Comparison of ENCODE assay signal across 16 cellular contexts in the genomic region with DNA sequence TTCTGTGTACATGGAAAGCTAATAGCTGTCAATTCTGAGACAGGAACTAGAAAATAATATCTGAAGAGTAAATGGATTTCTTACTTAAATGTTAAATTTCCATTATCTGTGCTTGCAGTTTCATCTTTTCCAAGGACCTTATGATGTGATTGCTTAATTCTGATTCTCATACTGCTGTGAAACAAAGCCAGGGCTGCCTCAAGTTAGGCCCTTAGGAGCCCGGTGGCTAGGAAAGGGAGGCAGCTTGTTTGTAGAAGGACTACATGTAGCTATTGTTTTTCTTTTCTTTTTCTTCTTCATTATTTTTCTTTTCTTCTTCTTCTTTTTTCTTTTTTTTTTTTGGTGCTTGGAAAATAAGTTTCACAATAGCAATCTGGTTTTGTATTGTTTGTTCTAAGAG. TPM values are rescaled to one million over a fixed set of nuclear protein-coding genes. Genes with fewer than 3 reads are reported as not detected.
A peak's percentile ranks its signal among the peaks of the same experiment; 100 is the strongest.
DNase-seq lines count a peak whose midpoint lies in the region; ATAC-seq, FAIRE-seq and TF ChIP-seq lines count a peak whose summit lies in the region.
"Had no signal": no experiment of that assay in that cellular context is flagged by ENCODE, and none has a peak within 500 bp of the region (broad histone marks: within the 10 kb centered on the region; RNA-seq: fewer than 3 reads in every experiment).

No MANE protein-coding gene starts in this region.

- H3K4me1 Mint-ChIP-seq in CD8-positive, alpha-beta memory T cell = peaks cover 15 to 35% (median 22%) of the 10 kb centered on the region in 3 donors
- H3K4me1 Mint-ChIP-seq: GM23338 had no signal

- no peak for DNase-seq in CD8-positive, alpha-beta memory T cell
- DNase-seq in GM23248 (peak; percentile 10), adrenal gland (peak in 5 of 7 donors; percentile 37 to 62 (median 46)), iris pigment epithelial cell (ENCODE audit: low read depth) (peak; percentile 18), GM19239 (ENCODE audit: insufficient read length, low spot score) (no peak), NCI-H69 (lab: John Stamatoyannopoulos, UW) (no peak)
- DNase-seq: DMS79 treated with DMSO at 0.1 percent for 48 hours, KG1, NCI-H1417 treated with DMSO at 0.1 percent for 48 hours, NCI-H2029, NCI-H2171, NCI-H446, NCI-H748 treated with DMSO at 0.1 percent for 48 hours, PC-9 had no signal

- no peak overlapping the region for H2AFZ ChIP-seq in GM23248
- H2AFZ ChIP-seq: GM23338, PC-9 had no signal

- WGBS in GM23248 (ENCODE audit: low coverage in 1 of 2, low lambda C conversion rate in 2 of 2, missing lambda C conversion rate in 2 of 2), 2 experiments = 5 to 19% methylated on average over 1 of the region's 1 CpG
- 30 to 44% (median 34%) methylated on average over 1 of the region's 1 CpG for WGBS in adrenal gland, 4 donors

- H3K9me3 ChIP-seq in CD8-positive, alpha-beta memory T cell (ENCODE audit: low read length) = no peaks in the 10 kb centered on the region
- no peaks in the 10 kb centered on the region for H3K9me3 ChIP-seq in GM23248 (ENCODE audit: low read depth)
- H3K9me3 ChIP-seq in adrenal gland (replicated peaks in 1 of 3) = no peaks in the 10 kb centered on the region

- no peaks in the 10 kb centered on the region; the same call in 1 of the 2 replicates for H3F3A ChIP-seq in GM23248 (ENCODE audit: insufficient read depth)

- TF ChIP-seq CTCF in adrenal gland (IDR thresholded peaks at IDR 0.05) = no peak

- H3K4me1 ChIP-seq in CD8-positive, alpha-beta memory T cell (ENCODE audit: insufficient read depth, low read length) = no peaks in the 10 kb centered on the region
- no peaks in the 10 kb centered on the region for H3K4me1 ChIP-seq in GM23248 (ENCODE audit: insufficient read depth)
- peaks cover 10 to 19% of the 10 kb centered on the region in 2 donors for H3K4me1 ChIP-seq in adrenal gland (replicated peaks in 1 of 2)

- no peak for ATAC-seq in HG03025 (IDR thresholded peaks at IDR 0.05; ENCODE audit: low FRiP score, unreplicated experiment)
- ATAC-seq: GM23338 had no signal

- H3K9me3 Mint-ChIP-seq in CD8-positive, alpha-beta memory T cell = no peaks in the 10 kb centered on the region
- H3K9me3 Mint-ChIP-seq: GM23338 had no signal

- no peak overlapping the region for H3K4me2 ChIP-seq in GM23248 (ENCODE audit: unreplicated experiment)
- H3K4me2 ChIP-seq: GM23338, PC-9 had no signal

- no peak overlapping the region for H3K9ac ChIP-seq in GM23248

- FAIRE-seq in GM19239 (lab: Jason Lieb, UNC) = no peak

- H4K20me1 ChIP-seq in GM23248 (ENCODE audit: insufficient read depth) = no peaks in the 10 kb centered on the region; the same call in 1 of the 2 replicates

- in situ Hi-C loops in GM23248 (cut with MboI) = no loop called here

- no peaks in the 10 kb centered on the region for H3K27me3 ChIP-seq in CD8-positive, alpha-beta memory T cell (ENCODE audit: insufficient read depth, low read length, poor library complexity, severe bottlenecking)
- H3K27me3 ChIP-seq in GM23248 (replicated peaks; ENCODE audit: insufficient read depth) (no peaks in the 10 kb centered on the region), adrenal gland (no peaks in the 10 kb centered on the region)

- peaks cover 52% of the 10 kb centered on the region for H3K36me3 ChIP-seq in CD8-positive, alpha-beta memory T cell (ENCODE audit: insufficient read depth, low read length)
- peaks cover 67% of the 10 kb centered on the region for H3K36me3 ChIP-seq in GM23248 (ENCODE audit: low read depth)
- peaks cover 2 to 64% of the 10 kb centered on the region in 2 donors for H3K36me3 ChIP-seq in adrenal gland (replicated peaks in 1 of 2)

- H3K36me3 Mint-ChIP-seq in CD8-positive, alpha-beta memory T cell = peaks cover 4 to 92% (median 30%) of the 10 kb centered on the region in 3 donors

- H3K79me2 ChIP-seq in GM23248 (ENCODE audit: insufficient read depth) = peaks cover 73% of the 10 kb centered on the region

- intact Hi-C loops in adrenal gland (cut with DNase I) = no loop called here

- no peaks in the 10 kb centered on the region for H3K27me3 Mint-ChIP-seq in CD8-positive, alpha-beta memory T cell

- no peaks in the 10 kb centered on the region for H3K9me2 ChIP-seq in GM23248 (ENCODE audit: insufficient read depth)

- TF ChIP-seq POLR2A in adrenal gland (IDR thresholded peaks at IDR 0.05) = no peak

- POLR2A ChIA-PET in CD8-positive, alpha-beta memory T cell (lab: Charles Lee) = no interaction called here

- CTCF ChIA-PET in CD8-positive, alpha-beta memory T cell (lab: Charles Lee) = no interaction called here

- H3K4me3 ChIP-seq in CD8-positive, alpha-beta memory T cell (ENCODE audit: low read length) = no peak overlapping the region
- H3K4me3 ChIP-seq in GM23248 = no peak overlapping the region
- no peak overlapping the region for H3K4me3 ChIP-seq in adrenal gland
- H3K4me3 ChIP-seq: GM23338, PC-9 had no signal

- no peak overlapping the region for H3K27ac ChIP-seq in CD8-positive, alpha-beta memory T cell (ENCODE audit: low read depth, low read length)
- H3K27ac ChIP-seq in GM23248 (no peak overlapping the region), adrenal gland (peak overlapping the region in 1 of 5 donors; percentile 46)
- H3K27ac ChIP-seq: PC-9 had no signal

- H3K4me3 Mint-ChIP-seq in CD8-positive, alpha-beta memory T cell = no peak overlapping the region
- H3K4me3 Mint-ChIP-seq: GM23338 had no signal

- peak overlapping the region in 5 of 8 donors; percentile 13 to 84 (median 53) for H3K27ac Mint-ChIP-seq in CD8-positive, alpha-beta memory T cell
- H3K27ac Mint-ChIP-seq: GM23338 had no signal

RNA-seq across cellular contexts. Expression of a gene that starts 50.5 kb away (rescaled TPM):
- 100 to 1,000 TPM; 612 to 643 TPM for total RNA-seq in CD8-positive, alpha-beta memory T cell
- polyA plus RNA-seq in CD8-positive, alpha-beta memory T cell = 306 TPM
- total RNA-seq in GM23248 (2014; rRNA removed; shearing (Covaris generic)) = 197 and 202 TPM in 2 replicates
- 249 and 254 TPM in 2 replicates for polyA plus RNA-seq in GM23248 (2016; fragmentation: Nextera tagmentation; extraction: Ambion mirVana)
- 100 to 1,000 TPM; 104 to 224 (median 158) TPM for total RNA-seq in adrenal gland
- 100 to 1,000 TPM in 1 of 3 donors, 10 to 100 TPM in 2; 58.4 to 198 (median 59.5) TPM for polyA plus RNA-seq in adrenal gland

Comparison
In these comparisons a context has a peak if more than half of its experiments do, and no peak if none do; other contexts are left out.
1. DNase-seq: peak in GM23248 (single experiment), adrenal gland (5 of 7) and iris pigment epithelial cell (single experiment); none in CD8-positive, alpha-beta memory T cell (0 of 5), GM19239 (single experiment) and NCI-H69 (single experiment).